ENCODE assay signal across 13 cellular contexts in genomic region chr2:235230809-235231601, GRCh38.
DNase-seq lines count a peak whose midpoint lies in the region; ATAC-seq and TF ChIP-seq lines count a peak whose summit lies in the region.
"Had no signal": no experiment of that assay in that cellular context is flagged by ENCODE, and none has a peak within 500 bp of the region (broad histone marks: within the 10 kb centered on the region; RNA-seq: fewer than 3 reads in every experiment).

No MANE protein-coding gene starts in this region.

- no peak overlapping the region for H3K4me3 Mint-ChIP-seq in MCF 10A (ENCODE audit: unreplicated experiment)
- H3K4me3 Mint-ChIP-seq: activated CD4-positive, alpha-beta memory T cell treated with anti-CD3 and anti-CD28 coated beads for 36 hours; activated naive CD8-positive, alpha-beta T cell had no signal

- H3K79me2 ChIP-seq in PC-9 (ENCODE audit: low read depth): no peaks in the 10 kb centered on the region

- DNase-seq in MCF 10A (ENCODE audit: unreplicated experiment) (peak; percentile 42), breast epithelium (ENCODE audit: low spot score in 2 of 2) (no peak), NCI-H748 (lab: John Stamatoyannopoulos, UW; ENCODE audit: unreplicated experiment) (peak; percentile 81), fibroblast of pulmonary artery (ENCODE audit: low read depth) (peak; percentile 39), aorta (no peak), PC-9 (no peak)
- no peak for DNase-seq in effector CD8-positive, alpha-beta T cell (lab: John Stamatoyannopoulos, UW)
- DNase-seq: activated CD4-positive, alpha-beta memory T cell treated with anti-CD3 and anti-CD28 coated beads for 36 hours; NCI-H226; stimulated activated CD4-positive, alpha-beta T cell treated with anti-CD3 and anti-CD28 coated beads, Interleukin-2, amount 100 ng/mL, for 48 hours had no signal

- ATAC-seq in aorta (ENCODE audit: low FRiP score) (peak; percentile 19), HG03469 (IDR thresholded peaks at IDR 0.05; ENCODE audit: unreplicated experiment) (no peak)

- WGBS in aorta, 2 donors: 44% methylated on average over 9 of the region's 9 CpGs

- no peak overlapping the region for H3K4me2 ChIP-seq in PC-9

- no peak for TF ChIP-seq CTCF in MCF 10A (IDR thresholded peaks at IDR 0.05; ENCODE audit: unreplicated experiment)
- no peak for TF ChIP-seq CTCF in breast epithelium (IDR thresholded peaks at IDR 0.05)
- TF ChIP-seq CTCF in fibroblast of pulmonary artery (IDR thresholded peaks at IDR 0.05; ENCODE audit: low read length, missing control alignments): no peak
- TF ChIP-seq CTCF in PC-9 (conservative IDR thresholded peaks at IDR 0.05): no peak

- H3K4me1 ChIP-seq in breast epithelium: no peaks in the 10 kb centered on the region
- no peaks in the 10 kb centered on the region for H3K4me1 ChIP-seq in aorta (ENCODE audit: control insufficient read depth in 1 of 2, insufficient read depth in 2 of 2, low read length in 2 of 2)
- H3K4me1 ChIP-seq in PC-9 (replicated peaks; ENCODE audit: insufficient read depth): no peaks in the 10 kb centered on the region

- CTCF ChIA-PET in MCF 10A (lab: Yijun Ruan, JAX) (interaction anchor here (0.6 to 0.9 kb wide), 2 partner anchors 129 to 1119 kb away, joined by 3 to 4 read pairs; no protein-coding TSS in a partner anchor), PC-9 (lab: Charles Lee) (no interaction called here)

- H4K20me1 ChIP-seq in PC-9 (ENCODE audit: insufficient read depth): no peaks in the 10 kb centered on the region

- TF ChIP-seq POLR2A in breast epithelium (IDR thresholded peaks at IDR 0.05): no peak

- H3K27ac Mint-ChIP-seq in MCF 10A (ENCODE audit: low read depth, unreplicated experiment): no peak overlapping the region
- H3K27ac Mint-ChIP-seq: activated CD4-positive, alpha-beta memory T cell treated with anti-CD3 and anti-CD28 coated beads for 36 hours; activated naive CD8-positive, alpha-beta T cell had no signal

- H3K9me3 ChIP-seq in breast epithelium (no peaks in the 10 kb centered on the region), aorta (ENCODE audit: control insufficient read depth, low read length) (no peaks in the 10 kb centered on the region), PC-9 (ENCODE audit: insufficient read depth, low read depth) (no peaks in the 10 kb centered on the region)
- H3K9me3 ChIP-seq: neutrophil had no signal

- intact Hi-C loops in MCF 10A (cut with micrococcal nuclease) (no loop called here), breast epithelium (cut with DNase I; ENCODE audit: low total_unique reads) (no loop called here), aorta (cut with DNase I) (no loop called here), PC-9 (cut with micrococcal nuclease; ENCODE audit: unreplicated experiment) (no loop called here)

- H3K27ac ChIP-seq in breast epithelium (no peak overlapping the region), aorta (ENCODE audit: low read depth in 1 of 2, low read length in 2 of 2) (no peak overlapping the region), PC-9 (no peak overlapping the region)
- H3K27ac ChIP-seq: neutrophil had no signal

- no TSS peak for BruUV-seq in MCF 10A (replicated peaks; lab: Mats Ljungman, UMichigan)
- BruUV-seq in PC-9 (replicated peaks; lab: Mats Ljungman, UMichigan): no TSS peak

- no peak overlapping the region for H3K4me3 ChIP-seq in breast epithelium
- H3K4me3 ChIP-seq in fibroblast of pulmonary artery (replicated peaks; ENCODE audit: low read depth, low read length): no peak overlapping the region
- H3K4me3 ChIP-seq in aorta (ENCODE audit: low read length in 2 of 2): no peak overlapping the region
- no peak overlapping the region for H3K4me3 ChIP-seq in PC-9

- H3K27me3 Mint-ChIP-seq in MCF 10A (ENCODE audit: insufficient read depth, unreplicated experiment): peaks cover 88% of the 10 kb centered on the region

- no peaks in the 10 kb centered on the region for H3K4me1 Mint-ChIP-seq in MCF 10A (ENCODE audit: insufficient read depth, unreplicated experiment)

- H3K36me3 ChIP-seq in breast epithelium: no peaks in the 10 kb centered on the region
- no peaks in the 10 kb centered on the region for H3K36me3 ChIP-seq in aorta (ENCODE audit: control insufficient read depth in 1 of 2, insufficient read depth in 2 of 2, low read length in 1 of 2)
- H3K36me3 ChIP-seq in PC-9 (ENCODE audit: low read depth): no peaks in the 10 kb centered on the region
- H3K36me3 ChIP-seq: neutrophil had no signal

- no peaks in the 10 kb centered on the region for H3K9me2 ChIP-seq in PC-9 (ENCODE audit: insufficient read depth)

- POLR2A ChIA-PET in MCF 10A (lab: Yijun Ruan, JAX): interaction anchor here (0.6 to 0.9 kb wide), 4 partner anchors 9 to 249 kb away, joined by 3 to 5 read pairs (median 4); no protein-coding TSS in a partner anchor
- POLR2A ChIA-PET in PC-9 (lab: Charles Lee; ENCODE audit: unreplicated experiment): interaction anchor here (0.7 kb wide), 1 partner anchor 518 kb away, joined by 4 read pairs; no protein-coding TSS in a partner anchor

- no peaks in the 10 kb centered on the region; the same call in 1 of the 2 replicates for H3F3A ChIP-seq in PC-9 (ENCODE audit: insufficient read depth, low read depth)

- H3K36me3 Mint-ChIP-seq in MCF 10A (ENCODE audit: insufficient read depth, unreplicated experiment): no peaks in the 10 kb centered on the region
- H3K36me3 Mint-ChIP-seq: activated CD4-positive, alpha-beta memory T cell treated with anti-CD3 and anti-CD28 coated beads for 36 hours; activated naive CD8-positive, alpha-beta T cell had no signal

- H2AFZ ChIP-seq in PC-9: no peak overlapping the region

- H3K9me3 Mint-ChIP-seq in MCF 10A (ENCODE audit: unreplicated experiment): no peaks in the 10 kb centered on the region
- H3K9me3 Mint-ChIP-seq: activated CD4-positive, alpha-beta memory T cell treated with anti-CD3 and anti-CD28 coated beads for 36 hours had no signal

- no peaks in the 10 kb centered on the region for H3K27me3 ChIP-seq in breast epithelium
- H3K27me3 ChIP-seq in aorta (ENCODE audit: control insufficient read depth in 1 of 2, insufficient read depth in 2 of 2, low read length in 1 of 2): no peaks in the 10 kb centered on the region
- no peaks in the 10 kb centered on the region for H3K27me3 ChIP-seq in PC-9 (ENCODE audit: insufficient read depth, low read depth)
- H3K27me3 ChIP-seq: neutrophil had no signal

Comparison
In these comparisons a context has a peak if more than half of its experiments do, and no peak if none do; other contexts are left out.
1. DNase-seq: peak in MCF 10A (single experiment), NCI-H748 (single experiment) and fibroblast of pulmonary artery (single experiment); none in breast epithelium (0 of 2), aorta (0 of 2), PC-9 (0 of 2) and effector CD8-positive, alpha-beta T cell (single experiment).